ENCODE assay signal across 18 cellular contexts in the genomic region with DNA sequence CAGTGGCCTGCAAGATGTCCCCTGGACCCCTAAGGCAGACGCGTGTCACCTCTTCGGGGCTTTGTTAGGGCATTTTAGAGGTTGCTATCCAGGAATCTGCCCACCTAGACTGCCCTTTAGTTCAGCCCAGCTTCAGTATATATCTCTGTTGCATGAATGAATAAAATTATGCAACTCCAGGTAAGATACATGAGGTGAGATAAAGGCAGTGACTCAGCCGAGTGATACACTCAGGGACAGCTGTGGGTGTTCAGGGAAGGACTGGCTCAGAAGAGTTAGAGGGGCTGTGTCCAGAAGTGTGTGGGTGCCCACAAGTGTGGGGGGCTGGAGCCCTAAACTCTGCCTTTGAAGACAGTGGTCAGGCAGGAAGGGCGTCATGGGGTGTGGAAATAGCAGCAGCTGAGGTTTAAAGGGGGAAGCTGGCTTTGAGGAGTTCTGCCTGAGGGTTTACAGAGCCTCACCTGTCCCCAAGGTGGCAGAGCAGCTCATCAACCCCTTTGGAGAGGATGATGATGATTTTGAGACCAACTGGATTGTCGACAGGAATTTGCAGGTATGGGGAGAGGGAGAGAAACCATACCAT. TPM values are rescaled to one million over a fixed set of nuclear protein-coding genes. Genes with fewer than 3 reads are reported as not detected.
DNase-seq lines count a peak whose midpoint lies in the region; ATAC-seq and TF ChIP-seq lines count a peak whose summit lies in the region.
"Had no signal": no experiment of that assay in that cellular context is flagged by ENCODE, and none has a peak within 500 bp of the region (broad histone marks: within the 10 kb centered on the region; RNA-seq: fewer than 3 reads in every experiment).

No MANE protein-coding gene starts in this region.

- H3K4me1 ChIP-seq in neutrophil (ENCODE audit: control insufficient read depth in 1 of 2, insufficient read depth in 1 of 2, low read depth in 1 of 2, low read length in 1 of 2): peaks cover 91 to 93% of the 10 kb centered on the region in 2 experiments

- no peaks in the 10 kb centered on the region for H3K9me3 ChIP-seq in neutrophil

- no peak for ATAC-seq in HG03280 (IDR thresholded peaks at IDR 0.05; ENCODE audit: unreplicated experiment)

- no peaks in the 10 kb centered on the region for H3K27me3 Mint-ChIP-seq in chondrocyte (ENCODE audit: low read depth)

- H3K4me3 ChIP-seq in neutrophil (ENCODE audit: low read depth in 1 of 2, low read length in 1 of 2): peak overlapping the region; percentile 1 to 78
- H3K4me3 ChIP-seq: lung, skin epidermis had no signal

- TF ChIP-seq CTCF in chondrocyte (IDR thresholded peaks at IDR 0.05): no peak
- TF ChIP-seq CTCF in neutrophil (IDR thresholded peaks at IDR 0.05): no peak

- H3K27me3 ChIP-seq in neutrophil: no peaks in the 10 kb centered on the region

- peaks cover 10% of the 10 kb centered on the region for H3K36me3 Mint-ChIP-seq in chondrocyte (ENCODE audit: low read depth)

- H3K4me3 Mint-ChIP-seq in chondrocyte (ENCODE audit: unreplicated experiment): no peak overlapping the region
- H3K4me3 Mint-ChIP-seq: activated CD4-positive, alpha-beta T cell treated with anti-CD3 and anti-CD28 coated beads, Interleukin-2, amount 10 ng/mL, durations not matched to agents 7 days and 5 days; T-helper 1 cell treated with Interleukin-12 subunit alpha and Interleukin-12 subunit beta and Interleukin-4 antibody, amounts not matched to agents 30 μg/mL and 1 μg/mL, for 36 hours had no signal

- H3K36me3 ChIP-seq in neutrophil: peaks cover 78% of the 10 kb centered on the region

- peak overlapping the region; percentile 95 for H3K27ac ChIP-seq in neutrophil

- DNase-seq in NK-92 treated with Interleukin-12 subunit alpha and Interleukin-12 subunit beta, amount 100 ng/mL, for 24 hours (lab: John Stamatoyannopoulos, UW): peak; percentile 37
- no peak for DNase-seq in NK-92 (lab: John Stamatoyannopoulos, UW; ENCODE audit: unreplicated experiment)
- DNase-seq in NCI-H226: peak; percentile 39
- peak; percentile 19 for DNase-seq in chondrocyte (ENCODE audit: low spot score)
- no peak for DNase-seq in nucleus accumbens (lab: John Stamatoyannopoulos, UW)
- DNase-seq in DMS153 (lab: John Stamatoyannopoulos, UW): no peak
- DNase-seq: activated CD4-positive, alpha-beta T cell treated with anti-CD3 and anti-CD28 coated beads, Interleukin-2, amount 10 ng/mL, durations not matched to agents 7 days and 5 days; activated naive CD4-positive, alpha-beta T cell treated with Interleukin-2 at 50 U/mL for 16 hours; hypothalamus; NCI-H1436; NCI-H510A treated with DMSO at 0.1 percent for 48 hours; RPMI8226 had no signal

- peak overlapping the region; percentile 27 for H3K27ac Mint-ChIP-seq in chondrocyte (ENCODE audit: unreplicated experiment)
- H3K27ac Mint-ChIP-seq: activated CD4-positive, alpha-beta T cell treated with anti-CD3 and anti-CD28 coated beads, Interleukin-2, amount 10 ng/mL, durations not matched to agents 7 days and 5 days; T-helper 1 cell treated with Interleukin-12 subunit alpha and Interleukin-12 subunit beta and Interleukin-4 antibody, amounts not matched to agents 30 μg/mL and 1 μg/mL, for 36 hours had no signal

- H3K9me3 Mint-ChIP-seq in chondrocyte (ENCODE audit: low read depth): no peaks in the 10 kb centered on the region
- H3K9me3 Mint-ChIP-seq: activated CD4-positive, alpha-beta T cell treated with anti-CD3 and anti-CD28 coated beads, Interleukin-2, amount 10 ng/mL, durations not matched to agents 7 days and 5 days; IgD-negative memory B cell; T-helper 1 cell treated with Interleukin-12 subunit alpha and Interleukin-12 subunit beta and Interleukin-4 antibody, amounts not matched to agents 30 μg/mL and 1 μg/mL, for 36 hours had no signal

- peaks cover 49% of the 10 kb centered on the region for H3K4me1 Mint-ChIP-seq in chondrocyte (ENCODE audit: low read depth)

RNA-seq across cellular contexts. Expression of a gene that starts 8.3 kb away (rescaled TPM):
- total RNA-seq in chondrocyte: 3,793 to 4,450 TPM (median 3,807 TPM) in 3 replicates

RNA-seq across cellular contexts. Expression of a gene that starts 9.0 kb away (rescaled TPM):
- 1.3 to 4.5 TPM (median 2.8 TPM) in 3 replicates for total RNA-seq in chondrocyte
- total RNA-seq: activated CD4-positive, alpha-beta T cell treated with anti-CD3 and anti-CD28 coated beads, Interleukin-2, amount 10 ng/mL, durations not matched to agents 7 days and 5 days had no signal

RNA-seq across cellular contexts. Expression of a gene that starts 41.8 kb away (rescaled TPM):
- 9.7 to 24.7 TPM (median 24.1 TPM) in 3 replicates for total RNA-seq in chondrocyte
- total RNA-seq: activated CD4-positive, alpha-beta T cell treated with anti-CD3 and anti-CD28 coated beads, Interleukin-2, amount 10 ng/mL, durations not matched to agents 7 days and 5 days had no signal

Comparison
In these comparisons a context has a peak if more than half of its experiments do, and no peak if none do; other contexts are left out.
1. DNase-seq: peak in NK-92 treated with Interleukin-12 subunit alpha and Interleukin-12 subunit beta, amount 100 ng/mL, for 24 hours (single experiment), NCI-H226 (single experiment) and chondrocyte (single experiment); none in NK-92 (single experiment), nucleus accumbens (0 of 56) and DMS153 (single experiment).